8 cellular contexts compared by ENCODE assay signal in the genomic region with DNA sequence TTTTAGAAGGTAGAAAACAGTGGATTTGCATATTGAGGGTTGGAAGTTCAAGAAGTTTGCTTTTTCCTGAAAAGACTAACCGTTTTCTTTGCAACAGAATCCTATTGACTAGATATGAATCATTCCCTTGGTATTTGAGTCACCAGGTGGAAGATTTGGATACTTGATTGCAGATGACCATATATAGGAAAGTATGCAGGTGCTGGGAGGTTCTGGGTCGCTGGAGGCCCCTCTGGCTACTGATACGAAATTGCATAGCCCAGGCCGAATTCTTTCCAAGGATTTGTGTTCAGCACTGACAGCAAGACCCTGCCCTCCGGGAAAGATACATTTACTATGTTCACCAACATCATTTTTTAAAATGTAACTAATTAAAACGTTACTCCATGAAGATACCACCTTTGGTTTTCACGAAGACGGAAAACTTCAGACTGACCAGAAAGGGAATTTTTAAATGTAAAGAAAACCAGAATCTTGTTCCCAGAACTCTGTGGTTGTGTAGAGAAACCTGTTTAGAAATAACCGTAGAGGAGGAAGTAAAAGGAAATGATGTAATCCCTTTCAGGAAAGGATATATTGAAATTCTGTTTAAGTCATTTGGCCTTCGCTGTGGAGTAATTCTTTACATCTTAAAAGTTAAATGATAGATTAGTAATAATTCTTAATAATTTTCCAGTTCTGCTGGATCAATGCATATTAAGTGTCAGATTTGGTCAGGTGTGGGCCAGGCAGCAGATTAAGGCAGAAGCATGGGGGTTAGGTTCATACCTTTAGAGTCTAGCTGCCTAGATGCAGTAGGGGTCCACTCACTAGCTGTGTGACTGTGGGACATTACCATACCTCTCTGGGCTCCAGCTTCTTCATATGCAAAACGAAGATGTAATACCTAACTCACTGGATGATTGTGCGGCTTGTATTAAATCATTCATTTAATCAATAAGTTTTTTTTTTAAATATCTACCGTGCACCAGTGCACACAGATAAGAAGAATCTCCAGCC. TPM values are rescaled to one million over a fixed set of nuclear protein-coding genes. Genes with fewer than 3 reads are reported as not detected.
A peak's percentile ranks its signal among the peaks of the same experiment; 100 is the strongest.
DNase-seq lines count a peak whose midpoint lies in the region; FAIRE-seq and TF ChIP-seq lines count a peak whose summit lies in the region.

No MANE protein-coding gene starts in this region.

- peak overlapping the region; percentile 61 for H3K27ac ChIP-seq in HL-60 (replicated peaks)

- H3K27ac Mint-ChIP-seq in progenitor cell of endocrine pancreas = peak overlapping the region; percentile 99

- no peaks in the 10 kb centered on the region for H3K27me3 ChIP-seq in HL-60 (ENCODE audit: insufficient read depth, poor library complexity, severe bottlenecking)

- H3K4me3 ChIP-seq in HL-60 (replicated peaks; ENCODE audit: insufficient read depth, low read length) (peak overlapping the region; percentile 52), fibroblast of the aortic adventitia (ENCODE audit: low read depth, low read length) (peak overlapping the region; percentile 67)

- peak; percentile 87 for FAIRE-seq in RCC 7860 (lab: Jason Lieb, UNC)

- H3K9me3 Mint-ChIP-seq in progenitor cell of endocrine pancreas (ENCODE audit: low read depth) = no peaks in the 10 kb centered on the region

- TF ChIP-seq CTCF in HL-60 (IDR thresholded peaks at IDR 0.05; ENCODE audit: insufficient read depth, low read length) (no peak), fibroblast of the aortic adventitia (IDR thresholded peaks at IDR 0.05; ENCODE audit: insufficient read depth, low read length) (no peak), progenitor cell of endocrine pancreas (IDR thresholded peaks at IDR 0.05; ENCODE audit: unreplicated experiment) (no peak)

- peaks cover 46% of the 10 kb centered on the region for H3K4me1 Mint-ChIP-seq in progenitor cell of endocrine pancreas (ENCODE audit: low read depth)

- DNase-seq in HL-60 (ENCODE audit: low read depth in 1 of 2, low spot score in 1 of 2) (peak; percentile 13 to 17), RCC 7860 (ENCODE audit: low spot score) (peak; percentile 93), fibroblast of the aortic adventitia (ENCODE audit: low read depth) (no peak), progenitor cell of endocrine pancreas (ENCODE audit: low spot score, unreplicated experiment) (peak; percentile 15), middle frontal gyrus (ENCODE audit: extremely low spot score, low spot score) (no peak)
- no peak for DNase-seq in activated CD4-positive, CD25-positive, alpha-beta regulatory T cell treated with anti-CD3 and anti-CD28 coated beads, Interleukin-2, amount 50 U/mL, for 72 hours
- no peak for DNase-seq in activated T-cell treated with anti-CD3 and anti-CD28 coated beads, Interleukin-2, amount 50 U/mL, for 1 hour
- no peak for DNase-seq in stimulated activated CD8-positive, alpha-beta memory T cell treated with anti-CD3 and anti-CD28 coated beads, Interleukin-4, amount 100 ng/mL, for 48 hours

- H3K27me3 Mint-ChIP-seq in progenitor cell of endocrine pancreas = peaks cover 7% of the 10 kb centered on the region

- H3K4me3 Mint-ChIP-seq in progenitor cell of endocrine pancreas (ENCODE audit: low read depth) = peak overlapping the region; percentile 87

- H3K36me3 Mint-ChIP-seq in progenitor cell of endocrine pancreas (ENCODE audit: insufficient read depth) = peaks cover 23% of the 10 kb centered on the region

RNA-seq across cellular contexts. Expression of a gene that starts 1.1 kb away (rescaled TPM):
- 12.3 and 31.2 TPM in 2 replicates for total RNA-seq in fibroblast of the aortic adventitia (ENCODE audit: low replicate concordance)
- 108 and 123 TPM in 2 replicates for total RNA-seq in progenitor cell of endocrine pancreas

Comparison
In these comparisons a context has a peak if more than half of its experiments do, and no peak if none do; other contexts are left out.
1. DNase-seq: peak in HL-60 (2 of 2), RCC 7860 (single experiment) and progenitor cell of endocrine pancreas (single experiment); none in fibroblast of the aortic adventitia (single experiment), activated CD4-positive, CD25-positive, alpha-beta regulatory T cell treated with anti-CD3 and anti-CD28 coated beads, Interleukin-2, amount 50 U/mL, for 72 hours (single experiment), middle frontal gyrus (single experiment), activated T-cell treated with anti-CD3 and anti-CD28 coated beads, Interleukin-2, amount 50 U/mL, for 1 hour (single experiment) and stimulated activated CD8-positive, alpha-beta memory T cell treated with anti-CD3 and anti-CD28 coated beads, Interleukin-4, amount 100 ng/mL, for 48 hours (single experiment).